In genomic region chr1:243256590-243256989, GRCh38 we compare ENCODE assay signal across 8 cellular contexts. TPM values are rescaled to one million over a fixed set of nuclear protein-coding genes. Genes with fewer than 3 reads are reported as not detected.
DNase-seq lines count a peak whose midpoint lies in the region; ATAC-seq and TF ChIP-seq lines count a peak whose summit lies in the region.

No MANE protein-coding gene starts in this region.

- H3K9ac ChIP-seq in adipocyte (ENCODE audit: low read length) = peak overlapping the region; percentile 99

- DNase-seq in activated naive CD4-positive, alpha-beta T cell treated with anti-CD3 and anti-CD28 coated beads for 36 hours = no peak
- no peak for DNase-seq in activated naive CD4-positive, alpha-beta T cell treated with Interleukin-2 at 50 U/mL for 16 hours
- DNase-seq in adipocyte (ENCODE audit: low read depth) = no peak
- no peak for DNase-seq in right lobe of liver
- DNase-seq in transverse colon = no peak
- no peak for DNase-seq in SIG-M5 treated with dmso at 0.1 percent for 504 hours (lab: John Stamatoyannopoulos, UW; ENCODE audit: unreplicated experiment)
- DNase-seq in mucosa of gallbladder (ENCODE audit: low spot score) = no peak
- no peak for DNase-seq in activated CD4-positive, alpha-beta T cell treated with anti-CD3 and anti-CD28 coated beads, Interleukin-2, amount 50 U/mL, for 4 hours

- no peak for TF ChIP-seq POLR2A in right lobe of liver (IDR thresholded peaks at IDR 0.05)
- TF ChIP-seq POLR2A in transverse colon (IDR thresholded peaks at IDR 0.05) = no peak

- peaks cover 7% of the 10 kb centered on the region for H3K36me3 Mint-ChIP-seq in activated naive CD4-positive, alpha-beta T cell treated with anti-CD3 and anti-CD28 coated beads for 36 hours (ENCODE audit: low read depth)

- peak overlapping the region; percentile 80 to 96 (median 87) for H3K27ac ChIP-seq in right lobe of liver
- H3K27ac ChIP-seq in transverse colon = peak overlapping the region; percentile 93 to 98 (median 98)

- peak overlapping the region; percentile 100 for H3K27ac Mint-ChIP-seq in activated naive CD4-positive, alpha-beta T cell treated with anti-CD3 and anti-CD28 coated beads for 36 hours

- H3K9me3 ChIP-seq in adipocyte (ENCODE audit: control insufficient read depth, low read length) (no peaks in the 10 kb centered on the region), right lobe of liver (no peaks in the 10 kb centered on the region), transverse colon (no peaks in the 10 kb centered on the region)

- 30% methylated on average over 2 of the region's 2 CpGs for WGBS in right lobe of liver (ENCODE audit: insufficient coverage, low coverage, low lambda C conversion rate, missing lambda C conversion rate)
- 18 to 60% methylated on average over 1 to 2 of the region's 2 CpGs for WGBS in transverse colon (ENCODE audit: low coverage in 1 of 2), 2 donors

- H3K4me3 ChIP-seq in adipocyte (ENCODE audit: low read length) = peak overlapping the region; percentile 87
- H3K4me3 ChIP-seq in right lobe of liver = peak overlapping the region; percentile 74 to 82 (median 75)
- peak overlapping the region; percentile 22 to 95 (median 87) for H3K4me3 ChIP-seq in transverse colon

- no peak for TF ChIP-seq EP300 in transverse colon (IDR thresholded peaks at IDR 0.05; ENCODE audit: low read depth)

- H3K27me3 ChIP-seq in adipocyte (replicated peaks; ENCODE audit: control insufficient read depth, insufficient read depth, low read length) (no peaks in the 10 kb centered on the region), right lobe of liver (no peaks in the 10 kb centered on the region), transverse colon (no peaks in the 10 kb centered on the region)

- CTCF ChIA-PET in activated naive CD4-positive, alpha-beta T cell treated with anti-CD3 and anti-CD28 coated beads for 36 hours (lab: Charles Lee) = interaction anchor here (0.5 to 1.7 kb wide), 4 partner anchors 16 to 40 kb away, joined by 3 to 6 read pairs (median 4); no protein-coding TSS in a partner anchor

- H3K36me3 ChIP-seq in adipocyte (ENCODE audit: control insufficient read depth, insufficient read depth, low read length, severe bottlenecking) (no peaks in the 10 kb centered on the region), right lobe of liver (no peaks in the 10 kb centered on the region), transverse colon (no peaks in the 10 kb centered on the region)

- TF ChIP-seq CTCF in right lobe of liver (IDR thresholded peaks at IDR 0.05) = no peak
- no peak for TF ChIP-seq CTCF in transverse colon (IDR thresholded peaks at IDR 0.05)

- intact Hi-C loops in activated naive CD4-positive, alpha-beta T cell treated with anti-CD3 and anti-CD28 coated beads for 36 hours (cut with micrococcal nuclease) = loop anchor here (5.0 to 10.0 kb wide), 4 partner anchors 1409 to 1734 kb away; partner anchors contain the start of genes COX20 and EXO1
- intact Hi-C loops in right lobe of liver (cut with DNase I) = no loop called here
- intact Hi-C loops in transverse colon (cut with DNase I; ENCODE audit: low total_unique reads) = no loop called here

- no peaks in the 10 kb centered on the region for H3K9me3 Mint-ChIP-seq in activated naive CD4-positive, alpha-beta T cell treated with anti-CD3 and anti-CD28 coated beads for 36 hours

- peaks cover 38% of the 10 kb centered on the region for H3K4me1 ChIP-seq in adipocyte (ENCODE audit: control insufficient read depth, insufficient read depth, low read length)
- H3K4me1 ChIP-seq in right lobe of liver = peaks cover 0 to 25% (median 4%) of the 10 kb centered on the region in 4 donors
- peaks cover 6 to 33% (median 23%) of the 10 kb centered on the region in 4 donors for H3K4me1 ChIP-seq in transverse colon

- peaks cover 35% of the 10 kb centered on the region for H3K4me1 Mint-ChIP-seq in activated naive CD4-positive, alpha-beta T cell treated with anti-CD3 and anti-CD28 coated beads for 36 hours (ENCODE audit: low read depth)

- no peaks in the 10 kb centered on the region for H3K27me3 Mint-ChIP-seq in activated naive CD4-positive, alpha-beta T cell treated with anti-CD3 and anti-CD28 coated beads for 36 hours (ENCODE audit: low read depth)

- peak overlapping the region; percentile 99 for H3K4me3 Mint-ChIP-seq in activated naive CD4-positive, alpha-beta T cell treated with anti-CD3 and anti-CD28 coated beads for 36 hours

- no peak for ATAC-seq in right lobe of liver

- in situ Hi-C loops in transverse colon (cut with MboI; ENCODE audit: low pct_ligation_motif_present in 1 of 4, low pct_unique_long_range_greater_than_20kb in 1 of 4, low sequenced_read_pairs in 3 of 4) = no loop called here

RNA-seq across cellular contexts. Expression of gene SDCCAG8, which starts 0.7 kb away (rescaled TPM):
- 10 to 100 TPM; 24.5 to 29.9 TPM for total RNA-seq in activated naive CD4-positive, alpha-beta T cell treated with anti-CD3 and anti-CD28 coated beads for 36 hours
- total RNA-seq in right lobe of liver (10 to 100 TPM; 13.4 to 20.6 (median 15.6) TPM), transverse colon (100 to 1,000 TPM in 1 of 4 donors, 10 to 100 TPM in 3; 28.8 to 101 (median 42.5) TPM), mucosa of gallbladder (46.1 TPM)

RNA-seq across cellular contexts. Expression of gene CEP170, which starts 1.5 kb away (rescaled TPM):
- 10 to 100 TPM; 52.9 to 53.0 TPM for total RNA-seq in activated naive CD4-positive, alpha-beta T cell treated with anti-CD3 and anti-CD28 coated beads for 36 hours
- 10 to 100 TPM; 12.6 to 24.6 (median 14.6) TPM for total RNA-seq in right lobe of liver
- total RNA-seq in transverse colon = 10 to 100 TPM in 3 of 4 donors, 1 to 10 TPM in 1; 7.5 to 25.4 (median 11.8) TPM
- total RNA-seq in mucosa of gallbladder = 38.9 TPM
